ENCODE assay signal across 13 cellular contexts in the genomic region with DNA sequence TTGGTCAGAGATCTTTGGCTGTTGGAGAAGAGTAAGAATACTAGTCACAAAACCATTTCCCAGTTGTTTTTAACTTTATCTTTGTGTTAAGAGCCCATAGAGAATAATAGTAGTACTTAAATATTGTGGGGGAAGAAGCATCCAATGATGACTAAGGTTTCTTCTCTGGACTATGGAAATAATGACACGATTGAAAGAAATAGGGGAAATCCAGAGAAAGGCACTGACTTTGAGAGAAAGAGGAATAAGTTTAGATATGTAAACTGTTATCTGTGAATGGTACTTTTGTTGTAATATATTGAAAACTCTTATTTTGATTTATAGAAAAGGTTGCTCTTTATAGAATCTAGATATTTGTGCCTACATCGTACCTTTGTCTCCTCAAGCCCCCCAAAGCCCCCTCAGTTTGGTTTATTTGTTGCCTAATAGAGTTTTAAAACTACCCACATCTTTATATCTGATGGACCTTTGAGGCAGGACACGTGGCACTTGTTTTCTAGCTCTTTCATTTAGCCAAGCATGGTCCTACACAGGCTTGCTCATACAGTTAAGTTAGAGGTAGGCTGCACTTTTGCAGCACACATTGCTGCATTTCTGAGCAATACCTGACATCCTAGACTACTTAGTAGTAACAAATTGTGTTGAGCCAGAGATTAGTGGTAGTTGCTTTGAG.
A peak's percentile ranks its signal among the peaks of the same experiment; 100 is the strongest.
DNase-seq lines count a peak whose midpoint lies in the region; ATAC-seq and TF ChIP-seq lines count a peak whose summit lies in the region.
"Had no signal": no experiment of that assay in that cellular context is flagged by ENCODE, and none has a peak within 500 bp of the region (broad histone marks: within the 10 kb centered on the region; RNA-seq: fewer than 3 reads in every experiment).

No MANE protein-coding gene starts in this region.

- no peaks in the 10 kb centered on the region for H3K9me3 ChIP-seq in left ventricle myocardium inferior (replicated peaks)
- H3K9me3 ChIP-seq: SJSA1, stomach had no signal

- H3K4me3 ChIP-seq in left ventricle myocardium inferior = no peak overlapping the region
- H3K4me3 ChIP-seq: neural progenitor cell, SJSA1, stomach had no signal

- intact Hi-C loops in activated naive CD4-positive, alpha-beta T cell treated with anti-CD3 and anti-CD28 coated beads for 36 hours (cut with micrococcal nuclease) = loop anchor here (1.0 to 2.0 kb wide), 3 partner anchors 32 to 562 kb away; partner anchors contain the start of gene RAD52
- intact Hi-C loops in left ventricle myocardium inferior (cut with micrococcal nuclease) = no loop called here

- H3K9me3 Mint-ChIP-seq in activated naive CD4-positive, alpha-beta T cell treated with anti-CD3 and anti-CD28 coated beads for 36 hours = no peaks in the 10 kb centered on the region
- H3K9me3 Mint-ChIP-seq in T-cell = peaks cover 0 to 7% (median 0%) of the 10 kb centered on the region in 3 donors
- no peaks in the 10 kb centered on the region for H3K9me3 Mint-ChIP-seq in stimulated activated naive CD8-positive, alpha-beta T cell treated with anti-CD3 and anti-CD28 coated beads, Interleukin-15, amount 100 ng/mL, for 72 hours
- H3K9me3 Mint-ChIP-seq: neural progenitor cell had no signal

- peaks cover 66% of the 10 kb centered on the region for H3K4me1 ChIP-seq in left ventricle myocardium inferior
- H3K4me1 ChIP-seq: neural progenitor cell, SJSA1 had no signal

- POLR2A ChIA-PET in T-cell (lab: Charles Lee) = interaction anchor here in 1 of 2 donors (0.5 kb wide), 1 partner anchor 9 kb away, joined by 7 read pairs; no protein-coding TSS in a partner anchor

- peaks cover 1% of the 10 kb centered on the region for H3K36me3 Mint-ChIP-seq in activated naive CD4-positive, alpha-beta T cell treated with anti-CD3 and anti-CD28 coated beads for 36 hours (ENCODE audit: low read depth)
- H3K36me3 Mint-ChIP-seq in T-cell = peaks cover 30% of the 10 kb centered on the region

- no peaks in the 10 kb centered on the region for H3K27me3 ChIP-seq in left ventricle myocardium inferior (ENCODE audit: low read depth)
- H3K27me3 ChIP-seq: neural progenitor cell, SJSA1, stomach had no signal

- H3K4me1 Mint-ChIP-seq in activated naive CD4-positive, alpha-beta T cell treated with anti-CD3 and anti-CD28 coated beads for 36 hours (ENCODE audit: low read depth) = peaks cover 50% of the 10 kb centered on the region
- peaks cover 43 to 67% (median 66%) of the 10 kb centered on the region in 3 donors for H3K4me1 Mint-ChIP-seq in T-cell
- H3K4me1 Mint-ChIP-seq in stimulated activated naive CD8-positive, alpha-beta T cell treated with anti-CD3 and anti-CD28 coated beads, Interleukin-15, amount 100 ng/mL, for 72 hours = peaks cover 46% of the 10 kb centered on the region

- peaks cover 15% of the 10 kb centered on the region for H3K36me3 ChIP-seq in left ventricle myocardium inferior
- H3K36me3 ChIP-seq: neural progenitor cell, SJSA1 had no signal

- DNase-seq in activated naive CD4-positive, alpha-beta T cell treated with anti-CD3 and anti-CD28 coated beads for 36 hours = peak; percentile 12
- no peak for DNase-seq in activated naive CD4-positive, alpha-beta T cell treated with anti-CD3 and anti-CD28 coated beads, Interleukin-2, amount 50 U/mL, for 16 hours
- DNase-seq in T-cell (no peak), fibroblast of peridontal ligament (ENCODE audit: extremely low read depth) (peak; percentile 49), GM19240 (ENCODE audit: insufficient read length, low spot score) (no peak), SHP77 (lab: John Stamatoyannopoulos, UW) (no peak), left ventricle myocardium inferior (no peak)
- DNase-seq in stimulated activated naive CD8-positive, alpha-beta T cell treated with anti-CD3 and anti-CD28 coated beads, Interleukin-15, amount 100 ng/mL, for 72 hours = no peak
- DNase-seq: activated CD4-positive, alpha-beta T cell treated with anti-CD3 and anti-CD28 coated beads for 48 hours; HCEC 1CT; stomach had no signal

- no peak for TF ChIP-seq CTCF in left ventricle myocardium inferior (IDR thresholded peaks at IDR 0.05; ENCODE audit: borderline replicate concordance)

- ATAC-seq in T-cell (replicated peaks in 1 of 4) = peak in 1 of 4 experiments; percentile 17
- ATAC-seq in stimulated activated naive CD8-positive, alpha-beta T cell treated with anti-CD3 and anti-CD28 coated beads, Interleukin-15, amount 100 ng/mL, for 72 hours = peak; percentile 78

- H3K27ac ChIP-seq in left ventricle myocardium inferior (replicated peaks) = no peak overlapping the region
- H3K27ac ChIP-seq: neural progenitor cell, SJSA1, stomach had no signal

- CTCF ChIA-PET in activated naive CD4-positive, alpha-beta T cell treated with anti-CD3 and anti-CD28 coated beads for 36 hours (lab: Charles Lee) = interaction anchor here (0.6 kb wide), 1 partner anchor 33 kb away, joined by 3 read pairs; no protein-coding TSS in a partner anchor
- CTCF ChIA-PET in T-cell (lab: Charles Lee) = interaction anchor here in 1 of 2 donors (0.8 kb wide), 1 partner anchor 10 kb away, joined by 3 read pairs; no protein-coding TSS in a partner anchor

- H3K4me3 Mint-ChIP-seq in activated naive CD4-positive, alpha-beta T cell treated with anti-CD3 and anti-CD28 coated beads for 36 hours = no peak overlapping the region
- H3K4me3 Mint-ChIP-seq in T-cell = no peak overlapping the region
- H3K4me3 Mint-ChIP-seq in stimulated activated naive CD8-positive, alpha-beta T cell treated with anti-CD3 and anti-CD28 coated beads, Interleukin-15, amount 100 ng/mL, for 72 hours = peak overlapping the region in 1 of 2 donors; percentile 78
- H3K4me3 Mint-ChIP-seq: neural progenitor cell had no signal

- H3K27me3 Mint-ChIP-seq in activated naive CD4-positive, alpha-beta T cell treated with anti-CD3 and anti-CD28 coated beads for 36 hours (ENCODE audit: low read depth) = no peaks in the 10 kb centered on the region
- H3K27me3 Mint-ChIP-seq in T-cell = no peaks in the 10 kb centered on the region
- H3K27me3 Mint-ChIP-seq in stimulated activated naive CD8-positive, alpha-beta T cell treated with anti-CD3 and anti-CD28 coated beads, Interleukin-15, amount 100 ng/mL, for 72 hours = no peaks in the 10 kb centered on the region

- H3K27ac Mint-ChIP-seq in activated naive CD4-positive, alpha-beta T cell treated with anti-CD3 and anti-CD28 coated beads for 36 hours = peak overlapping the region; percentile 77
- peak overlapping the region; percentile 42 to 66 for H3K27ac Mint-ChIP-seq in T-cell
- H3K27ac Mint-ChIP-seq in stimulated activated naive CD8-positive, alpha-beta T cell treated with anti-CD3 and anti-CD28 coated beads, Interleukin-15, amount 100 ng/mL, for 72 hours = peak overlapping the region; percentile 78 to 95
- H3K27ac Mint-ChIP-seq: neural progenitor cell had no signal

Comparison
In these comparisons a context has a peak if more than half of its experiments do, and no peak if none do; other contexts are left out.
1. DNase-seq: peak in activated naive CD4-positive, alpha-beta T cell treated with anti-CD3 and anti-CD28 coated beads for 36 hours (single experiment) and fibroblast of peridontal ligament (single experiment); none in activated naive CD4-positive, alpha-beta T cell treated with anti-CD3 and anti-CD28 coated beads, Interleukin-2, amount 50 U/mL, for 16 hours (single experiment), T-cell (0 of 34), stimulated activated naive CD8-positive, alpha-beta T cell treated with anti-CD3 and anti-CD28 coated beads, Interleukin-15, amount 100 ng/mL, for 72 hours (0 of 2), GM19240 (single experiment), SHP77 (0 of 2) and left ventricle myocardium inferior (single experiment).
2. Peak in every context shown above with its lines, with median percentiles within 50 percentile points of each other: H3K27ac Mint-ChIP-seq.